Comparison of ENCODE assay signal across 1 cellular context in genomic region chr2:12978058-12978835, GRCh38.
TF ChIP-seq lines count a peak whose summit lies in the region.

No MANE protein-coding gene starts in this region.

TF ChIP-seq in WTC11, 78 proteins besides CTCF, POLR2A, EP300 and RAD21 (continued from another document):
- no peak for TF ChIP-seq USF1 (CRISPR knock-in tag; IDR thresholded peaks at IDR 0.05)
- TF ChIP-seq ESRRA (CRISPR knock-in tag; IDR thresholded peaks at IDR 0.05; ENCODE audit: borderline replicate concordance), result no peak
- TF ChIP-seq KAT7 (CRISPR knock-in tag; IDR thresholded peaks at IDR 0.05; ENCODE audit: borderline replicate concordance), result no peak
- TF ChIP-seq ZNF263 (CRISPR knock-in tag; IDR thresholded peaks at IDR 0.05; ENCODE audit: low read depth), result no peak
- no peak for TF ChIP-seq SOX15 (CRISPR knock-in tag; IDR thresholded peaks at IDR 0.05)
- no peak for TF ChIP-seq FOXP4 (CRISPR knock-in tag; IDR thresholded peaks at IDR 0.05)
- no peak for TF ChIP-seq ZBTB43 (CRISPR knock-in tag; IDR thresholded peaks at IDR 0.05)
- no peak for TF ChIP-seq CREM (CRISPR knock-in tag; IDR thresholded peaks at IDR 0.05)
- TF ChIP-seq CDX4 (CRISPR knock-in tag; IDR thresholded peaks at IDR 0.05; ENCODE audit: borderline replicate concordance), result no peak
- no peak for TF ChIP-seq RORB (CRISPR knock-in tag; IDR thresholded peaks at IDR 0.05)
- TF ChIP-seq ZNF219 (CRISPR knock-in tag; IDR thresholded peaks at IDR 0.05; ENCODE audit: borderline replicate concordance), result no peak
- TF ChIP-seq ATF1 (CRISPR knock-in tag; IDR thresholded peaks at IDR 0.05), result no peak
